ENCODE assay signal across 10 cellular contexts in genomic region chr12:87667378-87667777, GRCh38.
A peak's percentile ranks its signal among the peaks of the same experiment; 100 is the strongest.
DNase-seq lines count a peak whose midpoint lies in the region; ATAC-seq and TF ChIP-seq lines count a peak whose summit lies in the region.
"Had no signal": no experiment of that assay in that cellular context is flagged by ENCODE, and none has a peak within 500 bp of the region (broad histone marks: within the 10 kb centered on the region; RNA-seq: fewer than 3 reads in every experiment).

No MANE protein-coding gene starts in this region.

- no peak overlapping the region for H3K27ac Mint-ChIP-seq in type B pancreatic cell
- H3K27ac Mint-ChIP-seq: effector memory CD8-positive, alpha-beta T cell; natural killer cell had no signal

- no peak overlapping the region for H3K4me3 Mint-ChIP-seq in type B pancreatic cell
- H3K4me3 Mint-ChIP-seq: effector memory CD8-positive, alpha-beta T cell; natural killer cell had no signal

- TF ChIP-seq CTCF in cardiac muscle cell (IDR thresholded peaks at IDR 0.05; ENCODE audit: low read depth, low read length) (peak; percentile 42), fibroblast of the aortic adventitia (IDR thresholded peaks at IDR 0.05; ENCODE audit: insufficient read depth, low read length) (peak; percentile 56), upper lobe of right lung (IDR thresholded peaks at IDR 0.05) (peak; percentile 24), type B pancreatic cell (conservative IDR thresholded peaks at IDR 0.05) (no peak)

- no peaks in the 10 kb centered on the region for H3K9me3 Mint-ChIP-seq in type B pancreatic cell

- H3K4me3 ChIP-seq in cardiac muscle cell: no peak overlapping the region
- no peak overlapping the region for H3K4me3 ChIP-seq in fibroblast of the aortic adventitia (ENCODE audit: low read depth, low read length)
- H3K4me3 ChIP-seq in upper lobe of right lung: no peak overlapping the region

- H3K4me1 ChIP-seq in cardiac muscle cell (ENCODE audit: low read depth): no peaks in the 10 kb centered on the region
- no peaks in the 10 kb centered on the region for H3K4me1 ChIP-seq in upper lobe of right lung

- no peaks in the 10 kb centered on the region for H3K9me3 ChIP-seq in cardiac muscle cell (ENCODE audit: low read depth)
- H3K9me3 ChIP-seq in upper lobe of right lung: no peaks in the 10 kb centered on the region

- intact Hi-C loops in Right ventricle myocardium superior (cut with DNase I): no loop called here
- intact Hi-C loops in upper lobe of right lung (cut with DNase I): no loop called here

- ATAC-seq in Right ventricle myocardium superior (ENCODE audit: poor library complexity) (no peak), upper lobe of right lung (peak; percentile 51), HG02759 (IDR thresholded peaks at IDR 0.05; ENCODE audit: unreplicated experiment) (no peak)
- ATAC-seq: effector memory CD8-positive, alpha-beta T cell; natural killer cell had no signal

- H3K27me3 Mint-ChIP-seq in type B pancreatic cell: no peaks in the 10 kb centered on the region
- H3K27me3 Mint-ChIP-seq: effector memory CD8-positive, alpha-beta T cell had no signal

- H3K27me3 ChIP-seq in cardiac muscle cell (no peaks in the 10 kb centered on the region), upper lobe of right lung (no peaks in the 10 kb centered on the region)

- H3K36me3 Mint-ChIP-seq in type B pancreatic cell: no peaks in the 10 kb centered on the region
- H3K36me3 Mint-ChIP-seq: natural killer cell had no signal

- no peaks in the 10 kb centered on the region for H3K4me1 Mint-ChIP-seq in type B pancreatic cell (ENCODE audit: unreplicated experiment)

- DNase-seq in cardiac muscle cell (ENCODE audit: low read depth in 1 of 2, low spot score in 1 of 2): peak in 1 of 2 donors; percentile 82
- DNase-seq in Right ventricle myocardium superior: no peak
- peak; percentile 9 for DNase-seq in RPMI8226
- DNase-seq in fibroblast of the aortic adventitia (ENCODE audit: low read depth): peak; percentile 90
- no peak for DNase-seq in upper lobe of right lung
- DNase-seq in cerebellar nuclear complex (lab: John Stamatoyannopoulos, UW): no peak
- no peak for DNase-seq in type B pancreatic cell (ENCODE audit: extremely low spot score, unreplicated experiment)
- DNase-seq: effector memory CD8-positive, alpha-beta T cell; natural killer cell had no signal

- H3K27ac ChIP-seq in cardiac muscle cell (no peak overlapping the region), upper lobe of right lung (no peak overlapping the region)

- H3K36me3 ChIP-seq in cardiac muscle cell (no peaks in the 10 kb centered on the region), upper lobe of right lung (no peaks in the 10 kb centered on the region)

Comparison
In these comparisons a context has a peak if more than half of its experiments do, and no peak if none do; other contexts are left out.
1. DNase-seq: peak in RPMI8226 (single experiment) and fibroblast of the aortic adventitia (single experiment); none in Right ventricle myocardium superior (single experiment), upper lobe of right lung (single experiment), cerebellar nuclear complex (0 of 2) and type B pancreatic cell (single experiment).